In genomic region chr4:177547985-177548384, GRCh38 we compare ENCODE assay signal across 21 cellular contexts.
A peak's percentile ranks its signal among the peaks of the same experiment; 100 is the strongest.
DNase-seq lines count a peak whose midpoint lies in the region; ATAC-seq, FAIRE-seq and TF ChIP-seq lines count a peak whose summit lies in the region.
"Had no signal": no experiment of that assay in that cellular context is flagged by ENCODE, and none has a peak within 500 bp of the region (broad histone marks: within the 10 kb centered on the region; RNA-seq: fewer than 3 reads in every experiment).

No MANE protein-coding gene starts in this region.

- dilution Hi-C loops in IMR-90 (cut with HindIII; ENCODE audit: low sequenced_read_pairs, unreplicated experiment), result no loop called here

- H3K36me3 Mint-ChIP-seq in astrocyte (ENCODE audit: low read depth, unreplicated experiment), result no peaks in the 10 kb centered on the region

- no peaks in the 10 kb centered on the region for H3K9me3 Mint-ChIP-seq in astrocyte (ENCODE audit: unreplicated experiment)
- H3K9me3 Mint-ChIP-seq: CD4-positive, alpha-beta T cell had no signal

- H3K4me1 ChIP-seq in IMR-90 (ENCODE audit: control insufficient read depth, insufficient read depth, low read length) (no peaks in the 10 kb centered on the region), astrocyte (ENCODE audit: insufficient read depth, low read length) (no peaks in the 10 kb centered on the region), BE2C (no peaks in the 10 kb centered on the region)
- H3K4me1 ChIP-seq: Caco-2 had no signal

- no peaks in the 10 kb centered on the region for H3K27me3 Mint-ChIP-seq in astrocyte (ENCODE audit: low read depth, unreplicated experiment)
- H3K27me3 Mint-ChIP-seq: B cell; CD4-positive, alpha-beta T cell had no signal

- H3K36me3 ChIP-seq in IMR-90 (ENCODE audit: control insufficient read depth, insufficient read depth, low read length), result no peaks in the 10 kb centered on the region
- no peaks in the 10 kb centered on the region for H3K36me3 ChIP-seq in astrocyte (ENCODE audit: insufficient read depth, low read length)
- H3K36me3 ChIP-seq in BE2C, result no peaks in the 10 kb centered on the region

- H3K27ac Mint-ChIP-seq in astrocyte (ENCODE audit: unreplicated experiment), result no peak overlapping the region
- H3K27ac Mint-ChIP-seq: B cell; CD4-positive, alpha-beta T cell had no signal

- H3K4me2 ChIP-seq in IMR-90 (ENCODE audit: low read depth, low read length), result no peak overlapping the region
- H3K4me2 ChIP-seq in astrocyte (ENCODE audit: low read length), result no peak overlapping the region

- H2BK120ac ChIP-seq in IMR-90 (ENCODE audit: low read depth, low read length), result no peak overlapping the region

- H3K27ac ChIP-seq in IMR-90 (ENCODE audit: insufficient read depth, low read length), result no peak overlapping the region
- no peak overlapping the region for H3K27ac ChIP-seq in astrocyte (ENCODE audit: low read depth, low read length)
- H3K27ac ChIP-seq: HL-60 had no signal

- no peaks in the 10 kb centered on the region for H3K9me1 ChIP-seq in IMR-90 (ENCODE audit: insufficient read depth, low read length)

- in situ Hi-C loops in IMR-90 (cut with MboI; ENCODE audit: low sequenced_read_pairs) (loop anchor here (25.0 kb wide), 1 partner anchor 1186 kb away; no protein-coding TSS in a partner anchor), ACHN (cut with HindIII; ENCODE audit: low pct_ligation_motif_present, low pct_unique_long_range_greater_than_20kb, low sequenced_read_pairs) (no loop called here)

- H3K27me3 ChIP-seq in IMR-90 (ENCODE audit: control insufficient read depth, insufficient read depth, low read length), result no peaks in the 10 kb centered on the region
- no peaks in the 10 kb centered on the region for H3K27me3 ChIP-seq in astrocyte (ENCODE audit: insufficient read depth, low read length)
- no peaks in the 10 kb centered on the region for H3K27me3 ChIP-seq in BE2C

- 0 out of 2 replicates have a peak overlapping the region, but pooled peaks have one; percentile 29 for H2BK20ac ChIP-seq in IMR-90 (ENCODE audit: low read depth, low read length)

- H2AFZ ChIP-seq in IMR-90 (replicated peaks; ENCODE audit: low read length, poor library complexity) (no peak overlapping the region), astrocyte (ENCODE audit: low read depth, low read length) (no peak overlapping the region)

- no peak overlapping the region for H2BK5ac ChIP-seq in IMR-90 (ENCODE audit: low read depth, low read length, poor library complexity, severe bottlenecking)

- no TSS peak for BruUV-seq in IMR-90 (replicated peaks; lab: Mats Ljungman, UMichigan)

- no peak overlapping the region for H3K56ac ChIP-seq in IMR-90 (ENCODE audit: extremely low read depth, insufficient read depth, low read length)

- POLR2A ChIA-PET in IMR-90 (lab: Charles Lee; ENCODE audit: unreplicated experiment), result no interaction called here

- TF ChIP-seq CTCF in IMR-90 (conservative IDR thresholded peaks at IDR 0.05; ENCODE audit: low read depth, low read length) (no peak), astrocyte (IDR thresholded peaks at IDR 0.05; ENCODE audit: insufficient read depth, low read depth, low read length) (no peak), BE2C (IDR thresholded peaks at IDR 0.05; ENCODE audit: low read depth, low read length) (no peak)

- H2AK9ac ChIP-seq in IMR-90 (replicated peaks; ENCODE audit: low read depth, low read length, poor library complexity), result no peak overlapping the region

- peak overlapping the region; percentile 43; the same call in 1 of the 2 replicates for H3K18ac ChIP-seq in IMR-90 (ENCODE audit: low read depth, low read length)

- no CpG with 5 or more reads among the region's 1 CpG for WGBS in IMR-90 (ENCODE audit: extremely low coverage in 2 of 2, insufficient read length in 1 of 2), 2 experiments

- H3K4me1 Mint-ChIP-seq in astrocyte (ENCODE audit: low read depth, unreplicated experiment), result no peaks in the 10 kb centered on the region
- H3K4me1 Mint-ChIP-seq: B cell had no signal

- intact Hi-C loops in IMR-90 (cut with micrococcal nuclease) (loop anchor here (2.0 to 10.0 kb wide), 2 partner anchors 173 to 439 kb away; no protein-coding TSS in a partner anchor), left ventricle myocardium superior (cut with micrococcal nuclease) (no loop called here)

- no peak overlapping the region for H4K91ac ChIP-seq in IMR-90 (ENCODE audit: insufficient read depth, low read depth, low read length)

- H3K79me1 ChIP-seq in IMR-90 (ENCODE audit: low read depth in 1 of 2, low read length in 2 of 2), result no peaks in the 10 kb centered on the region

- no peak overlapping the region for H2AK5ac ChIP-seq in IMR-90 (ENCODE audit: low read depth, low read length)

- H3K4ac ChIP-seq in IMR-90 (ENCODE audit: low read depth, low read length), result no peak overlapping the region

- H3K9ac ChIP-seq in IMR-90 (ENCODE audit: low read depth, low read length) (no peak overlapping the region), astrocyte (ENCODE audit: low read length) (no peak overlapping the region)

- CTCF ChIA-PET in IMR-90 (lab: Yijun Ruan, JAX), result interaction anchor here (0.6 kb wide), 1 partner anchor 19 kb away, joined by 3 read pairs; no protein-coding TSS in a partner anchor

- no peak overlapping the region for H4K8ac ChIP-seq in IMR-90 (ENCODE audit: low read depth in 2 of 2, low read length in 2 of 2)

- no peak overlapping the region for H3K14ac ChIP-seq in IMR-90 (replicated peaks; ENCODE audit: low read depth, low read length)

- TF ChIP-seq POLR2A in IMR-90 (IDR thresholded peaks at IDR 0.05; ENCODE audit: low read depth, low read length), result no peak

- no peak for TF ChIP-seq RAD21 in IMR-90 (IDR thresholded peaks at IDR 0.05; ENCODE audit: low read length)

- H3K9me3 ChIP-seq in IMR-90 (ENCODE audit: control insufficient read depth, insufficient read depth, low read length), result no peaks in the 10 kb centered on the region
- no peaks in the 10 kb centered on the region for H3K9me3 ChIP-seq in astrocyte (ENCODE audit: insufficient read depth, low read depth, low read length)
- H3K9me3 ChIP-seq in BE2C, result no peaks in the 10 kb centered on the region
- H3K9me3 ChIP-seq: Caco-2 had no signal

- DNase-seq in IMR-90, result no peak
- DNase-seq in astrocyte (ENCODE audit: low read depth), result peak; percentile 3
- peak; percentile 48 for DNase-seq in fibroblast of peridontal ligament (ENCODE audit: extremely low read depth)
- DNase-seq in BE2C, result no peak
- no peak for DNase-seq in amniotic stem cell (lab: John Stamatoyannopoulos, UW)
- no peak for DNase-seq in left ventricle myocardium superior
- no peak for DNase-seq in ACHN
- DNase-seq: Caco-2; CD4-positive, alpha-beta T cell; GDM1; H7; Karpas-422; NCI-H1048; NCI-H1436; NCI-H1930; NCI-H446; NCI-H526 treated with DMSO at 0.1 percent for 48 hours; NK-92 treated with Interleukin-12 subunit alpha and Interleukin-12 subunit beta, amount 100 ng/mL, for 24 hours; Right ventricle myocardium superior had no signal

- H3K4me3 ChIP-seq in IMR-90 (ENCODE audit: insufficient read depth, low read depth, low read length) (no peak overlapping the region), astrocyte (ENCODE audit: insufficient read depth, low read depth, low read length) (no peak overlapping the region), BE2C (ENCODE audit: low read depth, low read length) (no peak overlapping the region)

- H3K23ac ChIP-seq in IMR-90 (ENCODE audit: low read depth, low read length), result no peak overlapping the region

- H3K4me3 Mint-ChIP-seq in astrocyte (ENCODE audit: unreplicated experiment), result no peak overlapping the region
- H3K4me3 Mint-ChIP-seq: B cell; CD4-positive, alpha-beta T cell had no signal

- no peak overlapping the region for H2BK15ac ChIP-seq in IMR-90 (ENCODE audit: low read depth, low read length)

- ATAC-seq in IMR-90 (ENCODE audit: low read depth), result no peak
- no peak for ATAC-seq in left ventricle myocardium superior

- H4K5ac ChIP-seq in IMR-90 (ENCODE audit: low read depth, low read length), result peak overlapping the region; percentile 30; the same call in 1 of the 2 replicates

- no peaks in the 10 kb centered on the region for H4K20me1 ChIP-seq in IMR-90 (ENCODE audit: insufficient read depth, low read length)
- H4K20me1 ChIP-seq in astrocyte (ENCODE audit: insufficient read depth, low read length), result no peaks in the 10 kb centered on the region

- H3K79me2 ChIP-seq in astrocyte (ENCODE audit: insufficient read depth, low read length), result no peaks in the 10 kb centered on the region

- FAIRE-seq in astrocyte (lab: Jason Lieb, UNC), result no peak

TF ChIP-seq in IMR-90, 13 proteins besides CTCF, POLR2A, EP300 and RAD21:
- TF ChIP-seq CHD1 (IDR thresholded peaks at IDR 0.05; ENCODE audit: low read depth, low read length) (no peak), MAFK (IDR thresholded peaks at IDR 0.05; ENCODE audit: low read depth, low read length) (no peak), NFE2L2 (IDR thresholded peaks at IDR 0.05; ENCODE audit: low read depth, low read length) (no peak), RCOR1 (IDR thresholded peaks at IDR 0.05; ENCODE audit: insufficient replicate concordance, low read length) (no peak), USF2 (IDR thresholded peaks at IDR 0.05; ENCODE audit: low read depth, low read length) (no peak), MAZ (IDR thresholded peaks at IDR 0.05; ENCODE audit: borderline replicate concordance, low read depth, low read length) (no peak), SMC3 (IDR thresholded peaks at IDR 0.05; ENCODE audit: low read depth, low read length) (no peak), MXI1 (IDR thresholded peaks at IDR 0.05; ENCODE audit: borderline replicate concordance, low read depth, low read length) (no peak), CEBPB (IDR thresholded peaks at IDR 0.05; ENCODE audit: low read depth, low read length) (no peak)

Comparison
In these comparisons a context has a peak if more than half of its experiments do, and no peak if none do; other contexts are left out.
1. DNase-seq: peak in astrocyte (single experiment) and fibroblast of peridontal ligament (single experiment); none in IMR-90 (single experiment), BE2C (single experiment), amniotic stem cell (single experiment), left ventricle myocardium superior (single experiment) and ACHN (single experiment).